Comparison of ENCODE assay signal across 18 cellular contexts in the genomic region with DNA sequence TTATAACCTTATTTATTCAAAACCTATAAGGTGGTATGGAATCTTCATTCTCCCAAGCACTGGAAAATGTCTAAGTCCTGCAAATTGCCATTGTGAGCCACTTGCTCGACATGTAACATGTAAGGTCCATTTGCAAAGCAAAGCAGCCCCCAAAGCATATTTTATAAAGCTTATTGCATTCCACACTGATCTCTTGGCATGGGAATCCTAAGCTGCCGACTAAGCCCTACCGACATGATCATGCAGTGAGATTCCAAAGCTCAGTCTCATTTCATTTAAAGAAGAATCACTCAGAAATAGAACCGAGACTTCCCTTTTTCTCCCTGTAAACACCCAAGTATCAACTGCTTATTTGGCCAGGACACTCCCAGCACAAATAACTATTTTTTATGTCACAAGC.
DNase-seq lines count a peak whose midpoint lies in the region; ATAC-seq and TF ChIP-seq lines count a peak whose summit lies in the region.
"Had no signal": no experiment of that assay in that cellular context is flagged by ENCODE, and none has a peak within 500 bp of the region (broad histone marks: within the 10 kb centered on the region; RNA-seq: fewer than 3 reads in every experiment).

No MANE protein-coding gene starts in this region.

- no peaks in the 10 kb centered on the region for H3K9me3 ChIP-seq in left lung
- H3K9me3 ChIP-seq: A549, Caco-2 had no signal

- intact Hi-C loops in left lung (cut with DNase I): no loop called here

- H3K36me3 Mint-ChIP-seq in mesothelial cell of epicardium: peaks cover 21% of the 10 kb centered on the region
- H3K36me3 Mint-ChIP-seq: IgD-negative memory B cell had no signal

- ATAC-seq in GM18858 (IDR thresholded peaks at IDR 0.05; ENCODE audit: unreplicated experiment): no peak
- ATAC-seq in HG02642 (IDR thresholded peaks at IDR 0.05; ENCODE audit: poor library complexity, unreplicated experiment): no peak
- no peak for ATAC-seq in left lung
- ATAC-seq: A549, HepG2 had no signal

- TF ChIP-seq CTCF in mesothelial cell of epicardium (IDR thresholded peaks at IDR 0.05; ENCODE audit: unreplicated experiment) (no peak), retinal pigment epithelial cell (conservative IDR thresholded peaks at IDR 0.05; ENCODE audit: low read depth, low read length) (no peak), left lung (IDR thresholded peaks at IDR 0.05) (no peak)

- peaks cover 8% of the 10 kb centered on the region for H3K9me3 Mint-ChIP-seq in mesothelial cell of epicardium
- H3K9me3 Mint-ChIP-seq: CD4-positive, alpha-beta T cell; H9; IgD-negative memory B cell had no signal

- H3K4me1 Mint-ChIP-seq in mesothelial cell of epicardium: peaks cover 24% of the 10 kb centered on the region
- H3K4me1 Mint-ChIP-seq: H9, IgD-negative memory B cell had no signal

- H3K27ac ChIP-seq in left lung: no peak overlapping the region
- H3K27ac ChIP-seq: 22Rv1, A549, C4-2B had no signal

- no peaks in the 10 kb centered on the region for H3K36me3 ChIP-seq in left lung

- H3K27me3 Mint-ChIP-seq in mesothelial cell of epicardium (ENCODE audit: low read depth): no peaks in the 10 kb centered on the region
- H3K27me3 Mint-ChIP-seq: CD4-positive, alpha-beta T cell; IgD-negative memory B cell had no signal

- no peak overlapping the region for H3K4me3 Mint-ChIP-seq in mesothelial cell of epicardium
- H3K4me3 Mint-ChIP-seq: CD4-positive, alpha-beta T cell; H9; IgD-negative memory B cell had no signal

- no peaks in the 10 kb centered on the region for H3K4me1 ChIP-seq in left lung
- H3K4me1 ChIP-seq: A549, Caco-2 had no signal

- H3K27ac Mint-ChIP-seq in mesothelial cell of epicardium: peak overlapping the region; percentile 85
- H3K27ac Mint-ChIP-seq: CD4-positive, alpha-beta T cell; H9; IgD-negative memory B cell had no signal

- DNase-seq in NCI-H526 (lab: John Stamatoyannopoulos, UW): peak; percentile 17 to 59
- DNase-seq in astrocyte of the hippocampus (ENCODE audit: low read depth, low spot score): peak; percentile 34
- no peak for DNase-seq in mesothelial cell of epicardium (ENCODE audit: low spot score in 2 of 2, unreplicated experiment in 2 of 2)
- peak; percentile 92 for DNase-seq in retinal pigment epithelial cell (ENCODE audit: low read depth)
- DNase-seq in HT-29 (ENCODE audit: low spot score): no peak
- no peak for DNase-seq in left lung
- DNase-seq: AML-193; Caco-2; CD4-positive, alpha-beta T cell; GOT3; H9 had no signal

- no peaks in the 10 kb centered on the region for H3K27me3 ChIP-seq in left lung

- H3K4me3 ChIP-seq in retinal pigment epithelial cell (ENCODE audit: low read length) (no peak overlapping the region), left lung (no peak overlapping the region)
- H3K4me3 ChIP-seq: A549 had no signal

Comparison
In these comparisons a context has a peak if more than half of its experiments do, and no peak if none do; other contexts are left out.
1. DNase-seq: peak in NCI-H526 (2 of 2), astrocyte of the hippocampus (single experiment) and retinal pigment epithelial cell (single experiment); none in mesothelial cell of epicardium (0 of 2), HT-29 (single experiment) and left lung (0 of 2).